18 cellular contexts compared by ENCODE assay signal in genomic region chrY:9001231-9001630, GRCh38.
A peak's percentile ranks its signal among the peaks of the same experiment; 100 is the strongest.
DNase-seq lines count a peak whose midpoint lies in the region; ATAC-seq and TF ChIP-seq lines count a peak whose summit lies in the region.
"Had no signal": no experiment of that assay in that cellular context is flagged by ENCODE, and none has a peak within 500 bp of the region (broad histone marks: within the 10 kb centered on the region; RNA-seq: fewer than 3 reads in every experiment).

No MANE protein-coding gene starts in this region.

- H3K27me3 ChIP-seq in right atrium auricular region: no peaks in the 10 kb centered on the region
- H3K27me3 ChIP-seq in body of pancreas: no peaks in the 10 kb centered on the region

- peak; percentile 94 for ATAC-seq in Right ventricle myocardium inferior
- ATAC-seq in body of pancreas: peak; percentile 56
- ATAC-seq in left ventricle myocardium superior: peak; percentile 97
- ATAC-seq: HCT116 had no signal

- H3K9me3 ChIP-seq in right atrium auricular region: no peaks in the 10 kb centered on the region
- H3K9me3 ChIP-seq in body of pancreas: no peaks in the 10 kb centered on the region
- H3K9me3 ChIP-seq: Caco-2 had no signal

- intact Hi-C loops in Right ventricle myocardium inferior (cut with DNase I) (no loop called here), body of pancreas (cut with DNase I) (no loop called here), left ventricle myocardium superior (cut with micrococcal nuclease) (no loop called here)

- DNase-seq in Right ventricle myocardium inferior (ENCODE audit: missing footprints): peak; percentile 67
- no peak for DNase-seq in right atrium auricular region (ENCODE audit: low spot score)
- DNase-seq in body of pancreas: peak in 2 of 4 donors; percentile 13 to 34
- DNase-seq in left ventricle myocardium superior: peak; percentile 66
- no peak for DNase-seq in NOMO-1 treated with DMSO at 0.1 percent for 48 hours (lab: John Stamatoyannopoulos, UW; ENCODE audit: unreplicated experiment)
- DNase-seq in chondrocyte (ENCODE audit: low spot score): no peak
- DNase-seq in occipital lobe (lab: John Stamatoyannopoulos, UW): no peak
- DNase-seq in iPS-NIHi11 (ENCODE audit: low spot score): no peak
- DNase-seq: 8988T; Caco-2; CD4-positive, alpha-beta T cell; GF-D8; GOT3; NCI-H1694 treated with DMSO at 0.1 percent for 48 hours; NCI-H526; PC-9 had no signal

- H3K4me1 ChIP-seq in right atrium auricular region (no peaks in the 10 kb centered on the region), body of pancreas (no peaks in the 10 kb centered on the region)
- H3K4me1 ChIP-seq: Caco-2 had no signal

- 29 to 60% methylated on average over 1 to 2 of the region's 4 CpGs for WGBS in body of pancreas, 2 donors

- no peak overlapping the region for H3K27ac ChIP-seq in right atrium auricular region
- H3K27ac ChIP-seq in body of pancreas: no peak overlapping the region
- H3K27ac ChIP-seq: PC-9, RWPE1 had no signal

- H3K4me1 Mint-ChIP-seq in chondrocyte (ENCODE audit: low read depth): no peaks in the 10 kb centered on the region

- no peaks in the 10 kb centered on the region for H3K36me3 Mint-ChIP-seq in chondrocyte (ENCODE audit: low read depth)

- H3K4me3 Mint-ChIP-seq in chondrocyte (ENCODE audit: unreplicated experiment): no peak overlapping the region
- H3K4me3 Mint-ChIP-seq: CD4-positive, alpha-beta T cell had no signal

- H3K36me3 ChIP-seq in right atrium auricular region (no peaks in the 10 kb centered on the region), body of pancreas (replicated peaks in 1 of 2; ENCODE audit: insufficient read depth in 1 of 2, low read depth in 2 of 2) (no peaks in the 10 kb centered on the region)

- H3K9me3 Mint-ChIP-seq in chondrocyte (ENCODE audit: low read depth): no peaks in the 10 kb centered on the region
- H3K9me3 Mint-ChIP-seq: CD4-positive, alpha-beta T cell had no signal

- TF ChIP-seq POLR2A in body of pancreas (IDR thresholded peaks at IDR 0.05): no peak

- H3K27ac Mint-ChIP-seq in chondrocyte (ENCODE audit: unreplicated experiment): no peak overlapping the region
- H3K27ac Mint-ChIP-seq: CD4-positive, alpha-beta T cell had no signal

- no peak overlapping the region for H3K4me3 ChIP-seq in right atrium auricular region
- no peak overlapping the region for H3K4me3 ChIP-seq in body of pancreas
- H3K4me3 ChIP-seq: PC-9 had no signal

- H3K27me3 Mint-ChIP-seq in chondrocyte (ENCODE audit: low read depth): no peaks in the 10 kb centered on the region
- H3K27me3 Mint-ChIP-seq: CD4-positive, alpha-beta T cell had no signal

- TF ChIP-seq CTCF in right atrium auricular region (IDR thresholded peaks at IDR 0.05) (no peak), body of pancreas (IDR thresholded peaks at IDR 0.05) (no peak), chondrocyte (IDR thresholded peaks at IDR 0.05) (no peak)

Comparison
In these comparisons a context has a peak if more than half of its experiments do, and no peak if none do; other contexts are left out.
1. DNase-seq: peak in Right ventricle myocardium inferior (single experiment) and left ventricle myocardium superior (single experiment); none in right atrium auricular region (single experiment), NOMO-1 treated with DMSO at 0.1 percent for 48 hours (single experiment), chondrocyte (single experiment), occipital lobe (single experiment) and iPS-NIHi11 (single experiment).
2. Peak in every context shown above with its lines, with median percentiles within 50 percentile points of each other: ATAC-seq.